ENCODE assay signal across 19 cellular contexts in the genomic region with DNA sequence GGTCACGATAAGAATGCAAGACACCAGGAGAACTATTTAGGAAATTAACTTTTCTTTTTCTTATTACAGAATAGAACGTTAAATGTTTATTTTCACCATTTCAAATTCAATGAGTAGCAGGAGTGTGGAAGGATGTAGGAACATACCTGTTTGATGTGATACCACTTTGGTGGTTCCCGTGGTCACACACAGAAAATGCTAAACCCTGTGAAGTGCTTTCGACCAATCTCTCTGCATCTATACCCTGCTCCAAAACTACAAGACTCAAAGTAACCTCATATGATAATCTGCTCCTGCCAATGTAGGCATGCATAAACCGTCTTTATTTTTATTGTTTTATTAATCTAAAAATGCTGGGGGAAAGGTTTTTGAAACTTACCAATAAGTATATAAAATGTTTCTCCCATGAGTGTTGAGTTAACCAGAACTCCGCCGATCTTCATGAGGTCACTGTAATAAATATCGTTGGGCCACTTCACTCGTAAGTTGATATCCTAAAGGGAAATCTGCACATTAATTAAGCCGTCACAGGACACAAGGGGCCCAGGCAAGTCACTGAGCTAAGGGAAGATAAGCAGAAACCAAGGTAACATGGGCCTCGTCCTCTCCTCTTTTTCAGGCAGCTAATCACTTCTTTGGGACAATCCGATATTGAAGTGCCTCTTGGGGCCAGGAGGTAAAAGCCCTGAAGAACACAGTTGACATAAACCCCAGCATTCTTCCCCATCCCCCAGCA.
"Had no signal": no experiment of that assay in that cellular context is flagged by ENCODE, and none has a peak within 500 bp of the region (broad histone marks: within the 10 kb centered on the region; RNA-seq: fewer than 3 reads in every experiment).

No MANE protein-coding gene starts in this region.

- H3K27me3 Mint-ChIP-seq: activated B cell treated with CpG ODN at 0.5 μM for 24 hours; central memory CD8-positive, alpha-beta T cell; dendritic cell treated with granulocyte-macrophage colony-stimulating factor and Interleukin-4, amounts not matched to agents 40 ng/mL and 50 ng/mL, for 4 days had no signal

- DNase-seq: activated B cell treated with CpG ODN at 0.5 μM for 24 hours; activated CD4-positive, alpha-beta T cell treated with anti-CD3 and anti-CD28 coated beads, Interleukin-2, amount 50 U/mL, for 4 hours; activated CD8-positive, alpha-beta memory T cell treated with anti-CD3 and anti-CD28 coated beads, Interleukin-2, amount 50 U/mL, for 4 hours; activated gamma-delta T cell treated with Interleukin-2 at 50 U/mL for 16 hours; activated naive CD4-positive, alpha-beta T cell treated with anti-CD3 and anti-CD28 coated beads, Interleukin-2, amount 50 U/mL, for 16 hours; activated T-cell treated with anti-CD3 and anti-CD28 coated beads, Interleukin-2, amount 50 U/mL, for 1 hour; endodermal cell; foreskin keratinocyte; heart right ventricle; kidney glomerular epithelial cell; left lung; lower lobe of right lung; mesenchymal stem cell; natural killer cell; stimulated activated naive CD4-positive, alpha-beta T cell treated with Interleukin-2 at 50 U/mL for 16 hours had no signal

- H3K4me3 Mint-ChIP-seq: activated B cell treated with CpG ODN at 0.5 μM for 24 hours; activated T-helper 1 cell treated with anti-CD3 and anti-CD28 coated beads, Interleukin-12 subunit alpha, Interleukin-12 subunit beta, Interleukin-2, Interleukin-4 antibody, amounts not matched to agents 30 ng/mL and 10 ng/mL and 1 ng/mL, durations not matched to agents 14 hours and 24 hours and 36 hours; central memory CD8-positive, alpha-beta T cell; dendritic cell treated with granulocyte-macrophage colony-stimulating factor and Interleukin-4, amounts not matched to agents 40 ng/mL and 50 ng/mL, for 4 days; endodermal cell; natural killer cell; T-helper 2 cell treated with Interferon-gamma antibody and Interleukin-4, amounts not matched to agents 5 μg/mL and 100 μg/mL, for 36 hours had no signal

- H3K9me3 Mint-ChIP-seq: activated B cell treated with CpG ODN at 0.5 μM for 24 hours; activated T-helper 1 cell treated with anti-CD3 and anti-CD28 coated beads, Interleukin-12 subunit alpha, Interleukin-12 subunit beta, Interleukin-2, Interleukin-4 antibody, amounts not matched to agents 30 ng/mL and 10 ng/mL and 1 ng/mL, durations not matched to agents 14 hours and 24 hours and 36 hours; central memory CD8-positive, alpha-beta T cell; dendritic cell treated with granulocyte-macrophage colony-stimulating factor and Interleukin-4, amounts not matched to agents 40 ng/mL and 50 ng/mL, for 4 days; endodermal cell; natural killer cell; T-helper 2 cell treated with Interferon-gamma antibody and Interleukin-4, amounts not matched to agents 5 μg/mL and 100 μg/mL, for 36 hours had no signal

- ATAC-seq: foreskin keratinocyte, heart right ventricle, left lung, lower lobe of right lung, natural killer cell had no signal

- H3K27ac Mint-ChIP-seq: activated B cell treated with CpG ODN at 0.5 μM for 24 hours; activated T-helper 1 cell treated with anti-CD3 and anti-CD28 coated beads, Interleukin-12 subunit alpha, Interleukin-12 subunit beta, Interleukin-2, Interleukin-4 antibody, amounts not matched to agents 30 ng/mL and 10 ng/mL and 1 ng/mL, durations not matched to agents 14 hours and 24 hours and 36 hours; dendritic cell treated with granulocyte-macrophage colony-stimulating factor and Interleukin-4, amounts not matched to agents 40 ng/mL and 50 ng/mL, for 4 days; endodermal cell; natural killer cell; T-helper 2 cell treated with Interferon-gamma antibody and Interleukin-4, amounts not matched to agents 5 μg/mL and 100 μg/mL, for 36 hours had no signal

- H3K4me1 Mint-ChIP-seq: activated B cell treated with CpG ODN at 0.5 μM for 24 hours; central memory CD8-positive, alpha-beta T cell; natural killer cell had no signal
